Comparison of ENCODE assay signal across 1 cellular context in the genomic region with DNA sequence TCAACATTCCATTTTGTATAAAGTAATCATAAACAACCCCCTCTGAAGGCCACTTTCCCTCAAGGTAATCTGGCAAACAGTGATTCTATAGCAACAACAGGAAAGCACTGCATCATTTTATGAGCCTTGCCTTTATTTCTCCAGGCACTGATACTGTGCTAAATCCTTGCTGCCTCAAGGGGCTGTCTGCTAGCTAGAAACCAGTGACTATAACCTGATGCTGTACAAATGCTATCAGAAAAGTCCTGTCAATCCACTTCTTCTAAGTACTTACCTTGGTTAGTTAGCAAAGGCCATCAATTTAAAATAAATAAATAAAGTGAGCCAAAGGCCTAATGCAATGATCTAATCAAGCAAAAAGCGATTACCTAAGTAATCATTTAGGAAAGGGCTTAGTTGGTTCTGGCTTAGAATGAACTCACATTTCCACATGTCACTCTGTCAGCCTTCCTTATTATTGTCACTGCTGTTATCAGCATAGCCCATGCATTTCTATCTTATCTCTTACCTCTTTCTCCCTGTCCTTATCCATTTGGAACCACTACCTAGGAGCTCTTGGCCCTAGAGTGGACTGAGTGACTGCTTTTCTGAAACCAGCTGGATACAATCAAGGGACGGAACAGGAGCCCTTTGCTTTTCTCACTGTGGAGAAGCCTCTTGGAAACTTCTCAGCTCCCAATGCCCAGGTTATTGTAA.
TF ChIP-seq lines count a peak whose summit lies in the region.

No MANE protein-coding gene starts in this region.

TF ChIP-seq in K562, 482 proteins besides CTCF, POLR2A, EP300 and RAD21 (continued from another document and continues in another):
- TF ChIP-seq ZFP30 (CRISPR knock-in tag; IDR thresholded peaks at IDR 0.05; ENCODE audit: borderline replicate concordance): no peak
- no peak for TF ChIP-seq ZNF282 (CRISPR knock-in tag; IDR thresholded peaks at IDR 0.05)
- TF ChIP-seq KHSRP (IDR thresholded peaks at IDR 0.05): no peak
- TF ChIP-seq CSDE1 (IDR thresholded peaks at IDR 0.05): no peak
- TF ChIP-seq, protein P1, sequence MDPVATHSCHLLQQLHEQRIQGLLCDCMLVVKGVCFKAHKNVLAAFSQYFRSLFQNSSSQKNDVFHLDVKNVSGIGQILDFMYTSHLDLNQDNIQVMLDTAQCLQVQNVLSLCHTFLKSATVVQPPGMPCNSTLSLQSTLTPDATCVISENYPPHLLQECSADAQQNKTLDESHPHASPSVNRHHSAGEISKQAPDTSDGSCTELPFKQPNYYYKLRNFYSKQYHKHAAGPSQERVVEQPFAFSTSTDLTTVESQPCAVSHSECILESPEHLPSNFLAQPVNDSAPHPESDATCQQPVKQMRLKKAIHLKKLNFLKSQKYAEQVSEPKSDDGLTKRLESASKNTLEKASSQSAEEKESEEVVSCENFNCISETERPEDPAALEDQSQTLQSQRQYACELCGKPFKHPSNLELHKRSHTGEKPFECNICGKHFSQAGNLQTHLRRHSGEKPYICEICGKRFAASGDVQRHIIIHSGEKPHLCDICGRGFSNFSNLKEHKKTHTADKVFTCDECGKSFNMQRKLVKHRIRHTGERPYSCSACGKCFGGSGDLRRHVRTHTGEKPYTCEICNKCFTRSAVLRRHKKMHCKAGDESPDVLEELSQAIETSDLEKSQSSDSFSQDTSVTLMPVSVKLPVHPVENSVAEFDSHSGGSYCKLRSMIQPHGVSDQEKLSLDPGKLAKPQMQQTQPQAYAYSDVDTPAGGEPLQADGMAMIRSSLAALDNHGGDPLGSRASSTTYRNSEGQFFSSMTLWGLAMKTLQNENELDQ (CRISPR knock-in tag; IDR thresholded peaks at IDR 0.05; ENCODE audit: borderline replicate concordance): no peak
- no peak for TF ChIP-seq MECOM (CRISPR knock-in tag; IDR thresholded peaks at IDR 0.05)
- TF ChIP-seq, protein P2, sequence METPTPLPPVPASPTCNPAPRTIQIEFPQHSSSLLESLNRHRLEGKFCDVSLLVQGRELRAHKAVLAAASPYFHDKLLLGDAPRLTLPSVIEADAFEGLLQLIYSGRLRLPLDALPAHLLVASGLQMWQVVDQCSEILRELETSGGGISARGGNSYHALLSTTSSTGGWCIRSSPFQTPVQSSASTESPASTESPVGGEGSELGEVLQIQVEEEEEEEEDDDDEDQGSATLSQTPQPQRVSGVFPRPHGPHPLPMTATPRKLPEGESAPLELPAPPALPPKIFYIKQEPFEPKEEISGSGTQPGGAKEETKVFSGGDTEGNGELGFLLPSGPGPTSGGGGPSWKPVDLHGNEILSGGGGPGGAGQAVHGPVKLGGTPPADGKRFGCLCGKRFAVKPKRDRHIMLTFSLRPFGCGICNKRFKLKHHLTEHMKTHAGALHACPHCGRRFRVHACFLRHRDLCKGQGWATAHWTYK (CRISPR knock-in tag; IDR thresholded peaks at IDR 0.05): no peak
- TF ChIP-seq, protein P3, sequence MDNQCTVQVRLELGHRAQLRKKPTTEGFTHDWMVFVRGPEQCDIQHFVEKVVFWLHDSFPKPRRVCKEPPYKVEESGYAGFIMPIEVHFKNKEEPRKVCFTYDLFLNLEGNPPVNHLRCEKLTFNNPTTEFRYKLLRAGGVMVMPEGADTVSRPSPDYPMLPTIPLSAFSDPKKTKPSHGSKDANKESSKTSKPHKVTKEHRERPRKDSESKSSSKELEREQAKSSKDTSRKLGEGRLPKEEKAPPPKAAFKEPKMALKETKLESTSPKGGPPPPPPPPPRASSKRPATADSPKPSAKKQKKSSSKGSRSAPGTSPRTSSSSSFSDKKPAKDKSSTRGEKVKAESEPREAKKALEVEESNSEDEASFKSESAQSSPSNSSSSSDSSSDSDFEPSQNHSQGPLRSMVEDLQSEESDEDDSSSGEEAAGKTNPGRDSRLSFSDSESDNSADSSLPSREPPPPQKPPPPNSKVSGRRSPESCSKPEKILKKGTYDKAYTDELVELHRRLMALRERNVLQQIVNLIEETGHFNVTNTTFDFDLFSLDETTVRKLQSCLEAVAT (IDR thresholded peaks at IDR 0.05): no peak
- TF ChIP-seq ILK (tag; IDR thresholded peaks at IDR 0.05; ENCODE audit: borderline replicate concordance, low read depth): no peak
- TF ChIP-seq ZNF217 (CRISPR knock-in tag; IDR thresholded peaks at IDR 0.05): no peak
- peak; percentile 55; the same call in 1 of the 2 replicates for TF ChIP-seq POLR2AphosphoS5 (IDR thresholded peaks at IDR 0.05; ENCODE audit: control insufficient read depth, insufficient read depth, low read depth, low read length)
- no peak for TF ChIP-seq RBM14 (IDR thresholded peaks at IDR 0.05; ENCODE audit: borderline replicate concordance, insufficient read depth, low read depth, low read length)
- TF ChIP-seq NELFE (IDR thresholded peaks at IDR 0.05; ENCODE audit: insufficient read depth, insufficient read length): no peak
- TF ChIP-seq HDAC3 (IDR thresholded peaks at IDR 0.05; ENCODE audit: borderline replicate concordance, partially characterized antibody): no peak
- TF ChIP-seq RBM22 (IDR thresholded peaks at IDR 0.05; ENCODE audit: low read depth, low read length, poor library complexity, severe bottlenecking): no peak
- TF ChIP-seq, protein P4, sequence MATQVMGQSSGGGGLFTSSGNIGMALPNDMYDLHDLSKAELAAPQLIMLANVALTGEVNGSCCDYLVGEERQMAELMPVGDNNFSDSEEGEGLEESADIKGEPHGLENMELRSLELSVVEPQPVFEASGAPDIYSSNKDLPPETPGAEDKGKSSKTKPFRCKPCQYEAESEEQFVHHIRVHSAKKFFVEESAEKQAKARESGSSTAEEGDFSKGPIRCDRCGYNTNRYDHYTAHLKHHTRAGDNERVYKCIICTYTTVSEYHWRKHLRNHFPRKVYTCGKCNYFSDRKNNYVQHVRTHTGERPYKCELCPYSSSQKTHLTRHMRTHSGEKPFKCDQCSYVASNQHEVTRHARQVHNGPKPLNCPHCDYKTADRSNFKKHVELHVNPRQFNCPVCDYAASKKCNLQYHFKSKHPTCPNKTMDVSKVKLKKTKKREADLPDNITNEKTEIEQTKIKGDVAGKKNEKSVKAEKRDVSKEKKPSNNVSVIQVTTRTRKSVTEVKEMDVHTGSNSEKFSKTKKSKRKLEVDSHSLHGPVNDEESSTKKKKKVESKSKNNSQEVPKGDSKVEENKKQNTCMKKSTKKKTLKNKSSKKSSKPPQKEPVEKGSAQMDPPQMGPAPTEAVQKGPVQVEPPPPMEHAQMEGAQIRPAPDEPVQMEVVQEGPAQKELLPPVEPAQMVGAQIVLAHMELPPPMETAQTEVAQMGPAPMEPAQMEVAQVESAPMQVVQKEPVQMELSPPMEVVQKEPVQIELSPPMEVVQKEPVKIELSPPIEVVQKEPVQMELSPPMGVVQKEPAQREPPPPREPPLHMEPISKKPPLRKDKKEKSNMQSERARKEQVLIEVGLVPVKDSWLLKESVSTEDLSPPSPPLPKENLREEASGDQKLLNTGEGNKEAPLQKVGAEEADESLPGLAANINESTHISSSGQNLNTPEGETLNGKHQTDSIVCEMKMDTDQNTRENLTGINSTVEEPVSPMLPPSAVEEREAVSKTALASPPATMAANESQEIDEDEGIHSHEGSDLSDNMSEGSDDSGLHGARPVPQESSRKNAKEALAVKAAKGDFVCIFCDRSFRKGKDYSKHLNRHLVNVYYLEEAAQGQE (CRISPR knock-in tag; IDR thresholded peaks at IDR 0.05; ENCODE audit: low read depth): no peak
- no peak for TF ChIP-seq NFXL1 (CRISPR knock-in tag; IDR thresholded peaks at IDR 0.05)
- TF ChIP-seq CHCHD3 (CRISPR knock-in tag; IDR thresholded peaks at IDR 0.05): no peak
- TF ChIP-seq, protein P5, sequence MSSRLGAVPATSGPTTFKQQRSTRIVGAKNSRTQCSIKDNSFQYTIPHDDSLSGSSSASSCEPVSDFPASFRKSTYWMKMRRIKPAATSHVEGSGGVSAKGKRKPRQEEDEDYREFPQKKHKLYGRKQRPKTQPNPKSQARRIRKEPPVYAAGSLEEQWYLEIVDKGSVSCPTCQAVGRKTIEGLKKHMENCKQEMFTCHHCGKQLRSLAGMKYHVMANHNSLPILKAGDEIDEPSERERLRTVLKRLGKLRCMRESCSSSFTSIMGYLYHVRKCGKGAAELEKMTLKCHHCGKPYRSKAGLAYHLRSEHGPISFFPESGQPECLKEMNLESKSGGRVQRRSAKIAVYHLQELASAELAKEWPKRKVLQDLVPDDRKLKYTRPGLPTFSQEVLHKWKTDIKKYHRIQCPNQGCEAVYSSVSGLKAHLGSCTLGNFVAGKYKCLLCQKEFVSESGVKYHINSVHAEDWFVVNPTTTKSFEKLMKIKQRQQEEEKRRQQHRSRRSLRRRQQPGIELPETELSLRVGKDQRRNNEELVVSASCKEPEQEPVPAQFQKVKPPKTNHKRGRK (tag; IDR thresholded peaks at IDR 0.05): no peak
- TF ChIP-seq, protein P6, sequence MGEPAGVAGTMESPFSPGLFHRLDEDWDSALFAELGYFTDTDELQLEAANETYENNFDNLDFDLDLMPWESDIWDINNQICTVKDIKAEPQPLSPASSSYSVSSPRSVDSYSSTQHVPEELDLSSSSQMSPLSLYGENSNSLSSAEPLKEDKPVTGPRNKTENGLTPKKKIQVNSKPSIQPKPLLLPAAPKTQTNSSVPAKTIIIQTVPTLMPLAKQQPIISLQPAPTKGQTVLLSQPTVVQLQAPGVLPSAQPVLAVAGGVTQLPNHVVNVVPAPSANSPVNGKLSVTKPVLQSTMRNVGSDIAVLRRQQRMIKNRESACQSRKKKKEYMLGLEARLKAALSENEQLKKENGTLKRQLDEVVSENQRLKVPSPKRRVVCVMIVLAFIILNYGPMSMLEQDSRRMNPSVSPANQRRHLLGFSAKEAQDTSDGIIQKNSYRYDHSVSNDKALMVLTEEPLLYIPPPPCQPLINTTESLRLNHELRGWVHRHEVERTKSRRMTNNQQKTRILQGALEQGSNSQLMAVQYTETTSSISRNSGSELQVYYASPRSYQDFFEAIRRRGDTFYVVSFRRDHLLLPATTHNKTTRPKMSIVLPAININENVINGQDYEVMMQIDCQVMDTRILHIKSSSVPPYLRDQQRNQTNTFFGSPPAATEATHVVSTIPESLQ (CRISPR knock-in tag; IDR thresholded peaks at IDR 0.05): no peak
- no peak for TF ChIP-seq ZNF561 (CRISPR knock-in tag; conservative IDR thresholded peaks at IDR 0.05)
- TF ChIP-seq GATAD2B (IDR thresholded peaks at IDR 0.05; ENCODE audit: borderline replicate concordance): peak; percentile 80; the same call in 1 of the 2 replicates
- TF ChIP-seq ZNF263 (CRISPR knock-in tag; IDR thresholded peaks at IDR 0.05; ENCODE audit: borderline replicate concordance): no peak
- TF ChIP-seq MTA3 (IDR thresholded peaks at IDR 0.05; ENCODE audit: borderline replicate concordance): no peak
- TF ChIP-seq, protein P7, sequence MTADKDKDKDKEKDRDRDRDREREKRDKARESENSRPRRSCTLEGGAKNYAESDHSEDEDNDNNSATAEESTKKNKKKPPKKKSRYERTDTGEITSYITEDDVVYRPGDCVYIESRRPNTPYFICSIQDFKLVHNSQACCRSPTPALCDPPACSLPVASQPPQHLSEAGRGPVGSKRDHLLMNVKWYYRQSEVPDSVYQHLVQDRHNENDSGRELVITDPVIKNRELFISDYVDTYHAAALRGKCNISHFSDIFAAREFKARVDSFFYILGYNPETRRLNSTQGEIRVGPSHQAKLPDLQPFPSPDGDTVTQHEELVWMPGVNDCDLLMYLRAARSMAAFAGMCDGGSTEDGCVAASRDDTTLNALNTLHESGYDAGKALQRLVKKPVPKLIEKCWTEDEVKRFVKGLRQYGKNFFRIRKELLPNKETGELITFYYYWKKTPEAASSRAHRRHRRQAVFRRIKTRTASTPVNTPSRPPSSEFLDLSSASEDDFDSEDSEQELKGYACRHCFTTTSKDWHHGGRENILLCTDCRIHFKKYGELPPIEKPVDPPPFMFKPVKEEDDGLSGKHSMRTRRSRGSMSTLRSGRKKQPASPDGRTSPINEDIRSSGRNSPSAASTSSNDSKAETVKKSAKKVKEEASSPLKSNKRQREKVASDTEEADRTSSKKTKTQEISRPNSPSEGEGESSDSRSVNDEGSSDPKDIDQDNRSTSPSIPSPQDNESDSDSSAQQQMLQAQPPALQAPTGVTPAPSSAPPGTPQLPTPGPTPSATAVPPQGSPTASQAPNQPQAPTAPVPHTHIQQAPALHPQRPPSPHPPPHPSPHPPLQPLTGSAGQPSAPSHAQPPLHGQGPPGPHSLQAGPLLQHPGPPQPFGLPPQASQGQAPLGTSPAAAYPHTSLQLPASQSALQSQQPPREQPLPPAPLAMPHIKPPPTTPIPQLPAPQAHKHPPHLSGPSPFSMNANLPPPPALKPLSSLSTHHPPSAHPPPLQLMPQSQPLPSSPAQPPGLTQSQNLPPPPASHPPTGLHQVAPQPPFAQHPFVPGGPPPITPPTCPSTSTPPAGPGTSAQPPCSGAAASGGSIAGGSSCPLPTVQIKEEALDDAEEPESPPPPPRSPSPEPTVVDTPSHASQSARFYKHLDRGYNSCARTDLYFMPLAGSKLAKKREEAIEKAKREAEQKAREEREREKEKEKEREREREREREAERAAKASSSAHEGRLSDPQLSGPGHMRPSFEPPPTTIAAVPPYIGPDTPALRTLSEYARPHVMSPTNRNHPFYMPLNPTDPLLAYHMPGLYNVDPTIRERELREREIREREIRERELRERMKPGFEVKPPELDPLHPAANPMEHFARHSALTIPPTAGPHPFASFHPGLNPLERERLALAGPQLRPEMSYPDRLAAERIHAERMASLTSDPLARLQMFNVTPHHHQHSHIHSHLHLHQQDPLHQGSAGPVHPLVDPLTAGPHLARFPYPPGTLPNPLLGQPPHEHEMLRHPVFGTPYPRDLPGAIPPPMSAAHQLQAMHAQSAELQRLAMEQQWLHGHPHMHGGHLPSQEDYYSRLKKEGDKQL (CRISPR knock-in tag; IDR thresholded peaks at IDR 0.05; ENCODE audit: borderline replicate concordance): no peak
- TF ChIP-seq PHF20 (IDR thresholded peaks at IDR 0.05; ENCODE audit: partially characterized antibody): no peak
- no peak for TF ChIP-seq SUPT5H (IDR thresholded peaks at IDR 0.05)
- no peak for TF ChIP-seq MCM3 (IDR thresholded peaks at IDR 0.05)
- TF ChIP-seq, protein P8, sequence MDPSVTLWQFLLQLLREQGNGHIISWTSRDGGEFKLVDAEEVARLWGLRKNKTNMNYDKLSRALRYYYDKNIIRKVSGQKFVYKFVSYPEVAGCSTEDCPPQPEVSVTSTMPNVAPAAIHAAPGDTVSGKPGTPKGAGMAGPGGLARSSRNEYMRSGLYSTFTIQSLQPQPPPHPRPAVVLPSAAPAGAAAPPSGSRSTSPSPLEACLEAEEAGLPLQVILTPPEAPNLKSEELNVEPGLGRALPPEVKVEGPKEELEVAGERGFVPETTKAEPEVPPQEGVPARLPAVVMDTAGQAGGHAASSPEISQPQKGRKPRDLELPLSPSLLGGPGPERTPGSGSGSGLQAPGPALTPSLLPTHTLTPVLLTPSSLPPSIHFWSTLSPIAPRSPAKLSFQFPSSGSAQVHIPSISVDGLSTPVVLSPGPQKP (CRISPR knock-in tag; IDR thresholded peaks at IDR 0.05): no peak
- TF ChIP-seq EP400 (IDR thresholded peaks at IDR 0.05): no peak
- TF ChIP-seq, protein P9, sequence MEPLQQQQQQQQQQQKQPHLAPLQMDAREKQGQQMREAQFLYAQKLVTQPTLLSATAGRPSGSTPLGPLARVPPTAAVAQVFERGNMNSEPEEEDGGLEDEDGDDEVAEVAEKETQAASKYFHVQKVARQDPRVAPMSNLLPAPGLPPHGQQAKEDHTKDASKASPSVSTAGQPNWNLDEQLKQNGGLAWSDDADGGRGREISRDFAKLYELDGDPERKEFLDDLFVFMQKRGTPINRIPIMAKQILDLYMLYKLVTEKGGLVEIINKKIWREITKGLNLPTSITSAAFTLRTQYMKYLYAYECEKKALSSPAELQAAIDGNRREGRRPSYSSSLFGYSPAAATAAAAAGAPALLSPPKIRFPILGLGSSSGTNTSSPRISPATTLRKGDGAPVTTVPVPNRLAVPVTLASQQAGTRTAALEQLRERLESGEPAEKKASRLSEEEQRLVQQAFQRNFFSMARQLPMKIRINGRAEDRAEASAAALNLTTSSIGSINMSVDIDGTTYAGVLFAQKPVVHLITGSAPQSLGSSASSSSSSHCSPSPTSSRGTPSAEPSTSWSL (CRISPR knock-in tag; IDR thresholded peaks at IDR 0.05; ENCODE audit: borderline replicate concordance): no peak
- TF ChIP-seq ZBED1 (IDR thresholded peaks at IDR 0.05): no peak
- peak; percentile 32; the same call in 1 of the 2 replicates for TF ChIP-seq ZNF766 (CRISPR knock-in tag; conservative IDR thresholded peaks at IDR 0.05)
- TF ChIP-seq HMGN3 (IDR thresholded peaks at IDR 0.05; ENCODE audit: borderline replicate concordance, extremely low read depth, insufficient read length, low read depth, low read length): no peak
